In genomic region chr13:93818345-93818744, GRCh38 we compare ENCODE assay signal across 20 cellular contexts.
"Had no signal": no experiment of that assay in that cellular context is flagged by ENCODE, and none has a peak within 500 bp of the region (broad histone marks: within the 10 kb centered on the region; RNA-seq: fewer than 3 reads in every experiment).

No MANE protein-coding gene starts in this region.

- H3K27ac ChIP-seq: SJSA1, SK-N-MC had no signal

- DNase-seq: KBM-7, MV-4-11, NCI-H1048, NCI-H1105, NCI-H1417, NCI-H1436 treated with DMSO at 0.1 percent for 48 hours, NCI-H1694, NCI-H187 treated with DMSO at 0.1 percent for 48 hours, NCI-H2029 treated with DMSO at 0.1 percent for 48 hours, NCI-H2171 treated with DMSO at 0.1 percent for 48 hours, NCI-H345, NCI-H446 treated with DMSO at 0.1 percent for 48 hours, NCI-H510A treated with DMSO at 0.1 percent for 48 hours, NCI-H526 treated with DMSO at 0.1 percent for 48 hours, NCI-H774, Right ventricle myocardium superior, RPMI8226, SIG-M5 had no signal

- H3K27me3 ChIP-seq: SJSA1 had no signal

- H3K9me3 ChIP-seq: SJSA1 had no signal

- H3K4me3 ChIP-seq: SJSA1, SK-N-MC had no signal

- H3K4me1 ChIP-seq: SJSA1 had no signal

- H3K36me3 ChIP-seq: SJSA1 had no signal
